In the genomic region with DNA sequence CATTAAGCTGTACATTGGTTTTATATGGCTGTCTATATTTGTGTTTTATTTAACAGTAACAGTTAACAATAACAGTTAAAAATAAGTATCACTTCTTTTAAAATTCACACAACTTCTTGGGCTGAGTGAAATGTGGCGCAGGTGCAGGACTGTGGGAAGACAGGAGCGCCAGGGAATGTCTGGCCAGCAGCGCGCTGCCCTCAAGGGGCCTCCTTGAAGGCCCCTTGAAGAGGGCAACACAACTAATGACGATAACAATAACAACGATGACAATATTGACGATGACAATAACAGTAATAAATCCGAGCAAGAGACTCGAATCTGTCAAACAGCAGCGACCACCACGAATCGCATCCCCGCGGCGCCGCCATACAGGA, we compare ENCODE assay signal across 8 cellular contexts. TPM values are rescaled to one million over a fixed set of nuclear protein-coding genes. Genes with fewer than 3 reads are reported as not detected.
DNase-seq lines count a peak whose midpoint lies in the region; ATAC-seq and TF ChIP-seq lines count a peak whose summit lies in the region.

No MANE protein-coding gene starts in this region.

- peak overlapping the region; percentile 82 for H3K27ac ChIP-seq in lower lobe of right lung
- H3K27ac ChIP-seq in thymus (ENCODE audit: low read depth), result no peak overlapping the region

- DNase-seq in T-helper 1 cell (no peak), brain pericyte (ENCODE audit: low read depth, low spot score) (peak; percentile 38), lower lobe of right lung (no peak), NOMO-1 treated with DMSO at 0.1 percent for 48 hours (lab: John Stamatoyannopoulos, UW; ENCODE audit: unreplicated experiment) (no peak)

- H3K9me3 Mint-ChIP-seq in T-helper 1 cell treated with Interleukin-12 subunit alpha and Interleukin-12 subunit beta and Interleukin-4 antibody, amounts not matched to agents 30 μg/mL and 1 μg/mL, for 36 hours, result peaks cover 6% of the 10 kb centered on the region

- H3K4me3 ChIP-seq in lower lobe of right lung (peak overlapping the region; percentile 82), thymus (ENCODE audit: low read length) (peak overlapping the region; percentile 65)

- ATAC-seq in lower lobe of right lung (peak; percentile 27 to 33), GM21528 (IDR thresholded peaks at IDR 0.05; ENCODE audit: low FRiP score, unreplicated experiment) (no peak), GM21360 (IDR thresholded peaks at IDR 0.05; ENCODE audit: unreplicated experiment) (no peak)

- WGBS in thymus, result 26% methylated on average over 16 of the region's 16 CpGs

- no peak for TF ChIP-seq CTCF in lower lobe of right lung (IDR thresholded peaks at IDR 0.05)

- no peaks in the 10 kb centered on the region for H3K36me3 ChIP-seq in lower lobe of right lung
- H3K36me3 ChIP-seq in thymus (ENCODE audit: control insufficient read depth, insufficient read depth), result no peaks in the 10 kb centered on the region

- H3K4me1 ChIP-seq in lower lobe of right lung (peaks cover 14% of the 10 kb centered on the region), thymus (ENCODE audit: control insufficient read depth, insufficient read depth, low read length) (no peaks in the 10 kb centered on the region)

- no peaks in the 10 kb centered on the region for H3K36me3 Mint-ChIP-seq in T-helper 1 cell treated with Interleukin-12 subunit alpha and Interleukin-12 subunit beta and Interleukin-4 antibody, amounts not matched to agents 30 μg/mL and 1 μg/mL, for 36 hours (ENCODE audit: low read depth)

- intact Hi-C loops in lower lobe of right lung (cut with DNase I), result no loop called here

- H3K27ac Mint-ChIP-seq in T-helper 1 cell treated with Interleukin-12 subunit alpha and Interleukin-12 subunit beta and Interleukin-4 antibody, amounts not matched to agents 30 μg/mL and 1 μg/mL, for 36 hours, result no peak overlapping the region

- H3K27me3 ChIP-seq in lower lobe of right lung (ENCODE audit: low read depth) (no peaks in the 10 kb centered on the region), thymus (ENCODE audit: control insufficient read depth, insufficient read depth) (peaks cover 26% of the 10 kb centered on the region)

- H3K9me3 ChIP-seq in lower lobe of right lung, result peaks cover 9% of the 10 kb centered on the region
- H3K9me3 ChIP-seq in thymus (ENCODE audit: control insufficient read depth), result no peaks in the 10 kb centered on the region

- peak overlapping the region; percentile 63 for H3K4me3 Mint-ChIP-seq in T-helper 1 cell treated with Interleukin-12 subunit alpha and Interleukin-12 subunit beta and Interleukin-4 antibody, amounts not matched to agents 30 μg/mL and 1 μg/mL, for 36 hours

- peaks cover 38% of the 10 kb centered on the region for H3K27me3 Mint-ChIP-seq in T-helper 1 cell treated with Interleukin-12 subunit alpha and Interleukin-12 subunit beta and Interleukin-4 antibody, amounts not matched to agents 30 μg/mL and 1 μg/mL, for 36 hours (ENCODE audit: low read depth)

- H3K4me1 Mint-ChIP-seq in T-helper 1 cell treated with Interleukin-12 subunit alpha and Interleukin-12 subunit beta and Interleukin-4 antibody, amounts not matched to agents 30 μg/mL and 1 μg/mL, for 36 hours (ENCODE audit: low read depth), result peaks cover 2% of the 10 kb centered on the region

RNA-seq across cellular contexts. Expression of a gene that starts 0.4 kb away (rescaled TPM):
- total RNA-seq in lower lobe of right lung, result 9.0 TPM
- 1.1 TPM for polyA plus RNA-seq in thymus

Comparison
In these comparisons a context has a peak if more than half of its experiments do, and no peak if none do; other contexts are left out.
1. ATAC-seq: peak in lower lobe of right lung (2 of 2); none in GM21528 (single experiment) and GM21360 (single experiment).